12 cellular contexts compared by ENCODE assay signal in the genomic region with DNA sequence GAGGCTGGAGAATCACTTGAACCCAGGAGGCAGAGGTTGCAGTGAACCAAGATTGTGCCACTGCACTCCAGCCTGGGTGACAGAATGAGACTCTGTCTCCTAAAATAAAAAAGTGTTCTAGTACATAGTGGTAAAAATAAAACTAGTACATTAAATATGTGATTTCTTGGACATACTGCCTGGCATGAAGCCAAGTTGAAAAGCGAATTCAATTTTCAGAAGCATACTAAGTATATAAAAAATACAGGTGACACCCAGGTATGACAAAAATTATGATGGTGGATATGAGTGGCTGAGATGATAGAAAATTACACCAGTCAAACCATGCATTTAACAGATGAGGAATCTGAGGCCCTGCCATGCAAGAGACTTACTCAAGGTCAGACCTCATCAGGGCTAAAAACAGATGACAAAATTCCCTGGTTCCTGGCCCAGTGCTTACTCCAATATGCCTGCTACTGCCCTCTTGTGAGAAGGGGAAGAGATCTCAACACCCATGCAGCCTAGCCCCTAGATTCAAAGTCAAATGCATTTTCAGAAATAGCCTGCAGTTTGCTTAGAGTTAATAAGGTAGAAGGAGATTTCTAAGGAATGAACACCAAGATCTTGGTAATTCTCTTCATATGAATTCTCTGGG. TPM values are rescaled to one million over a fixed set of nuclear protein-coding genes. Genes with fewer than 3 reads are reported as not detected.
DNase-seq lines count a peak whose midpoint lies in the region; ATAC-seq, FAIRE-seq and TF ChIP-seq lines count a peak whose summit lies in the region.
"Had no signal": no experiment of that assay in that cellular context is flagged by ENCODE, and none has a peak within 500 bp of the region (broad histone marks: within the 10 kb centered on the region; RNA-seq: fewer than 3 reads in every experiment).

No MANE protein-coding gene starts in this region.

- no peak overlapping the region for H3K9ac ChIP-seq in K562 (ENCODE audit: insufficient read depth in 1 of 2, low read depth in 2 of 2, low read length in 2 of 2)

- no peaks in the 10 kb centered on the region for H3K36me3 Mint-ChIP-seq in stimulated activated effector memory CD8-positive, alpha-beta T cell treated with anti-CD3 and anti-CD28 coated beads, Interleukin-12 subunit alpha, Interleukin-12 subunit beta, amount 100 ng/mL, for 72 hours
- no peaks in the 10 kb centered on the region for H3K36me3 Mint-ChIP-seq in activated CD4-positive, alpha-beta T cell treated with anti-CD3 and anti-CD28 coated beads for 36 hours (ENCODE audit: low read depth)

- no peak overlapping the region for H3K27ac Mint-ChIP-seq in stimulated activated effector memory CD8-positive, alpha-beta T cell treated with anti-CD3 and anti-CD28 coated beads, Interleukin-12 subunit alpha, Interleukin-12 subunit beta, amount 100 ng/mL, for 72 hours
- H3K27ac Mint-ChIP-seq in activated CD4-positive, alpha-beta T cell treated with anti-CD3 and anti-CD28 coated beads for 36 hours: no peak overlapping the region

- TF ChIP-seq EP300 in K562 (IDR thresholded peaks at IDR 0.05; ENCODE audit: low read length): no peak

- no peak overlapping the region for H3K4me3 Mint-ChIP-seq in stimulated activated effector memory CD8-positive, alpha-beta T cell treated with anti-CD3 and anti-CD28 coated beads, Interleukin-12 subunit alpha, Interleukin-12 subunit beta, amount 100 ng/mL, for 72 hours
- H3K4me3 Mint-ChIP-seq in activated CD4-positive, alpha-beta T cell treated with anti-CD3 and anti-CD28 coated beads for 36 hours: no peak overlapping the region
- H3K4me3 Mint-ChIP-seq: central memory CD8-positive, alpha-beta T cell had no signal

- H3K4me3 ChIP-seq in K562: no peak overlapping the region

- peaks cover 12 to 23% of the 10 kb centered on the region in 2 experiments for H3K27me3 ChIP-seq in K562 (ENCODE audit: control insufficient read depth in 2 of 2, insufficient read depth in 2 of 2, low read length in 2 of 2)

- no peaks in the 10 kb centered on the region for H3K9me3 Mint-ChIP-seq in stimulated activated effector memory CD8-positive, alpha-beta T cell treated with anti-CD3 and anti-CD28 coated beads, Interleukin-12 subunit alpha, Interleukin-12 subunit beta, amount 100 ng/mL, for 72 hours
- no peaks in the 10 kb centered on the region for H3K9me3 Mint-ChIP-seq in activated CD4-positive, alpha-beta T cell treated with anti-CD3 and anti-CD28 coated beads for 36 hours (ENCODE audit: low read depth)
- H3K9me3 Mint-ChIP-seq: central memory CD8-positive, alpha-beta T cell had no signal

- BruUV-seq in K562 (replicated peaks; lab: Mats Ljungman, UMichigan): no TSS peak

- peak; percentile 79 for FAIRE-seq in K562 (lab: Jason Lieb, UNC)

- peak; percentile 32 for DNase-seq in AG08396 (ENCODE audit: low spot score)
- peak; percentile 32 to 39 for DNase-seq in Kasumi-1 (lab: John Stamatoyannopoulos, UW)
- peak in 1 of 4 experiments; percentile 35 for DNase-seq in K562 (ENCODE audit: extremely low read depth in 1 of 4, low spot score in 3 of 4)
- peak; percentile 44 for DNase-seq in iris pigment epithelial cell (ENCODE audit: low read depth)
- DNase-seq in stimulated activated effector memory CD8-positive, alpha-beta T cell treated with anti-CD3 and anti-CD28 coated beads, Interleukin-12 subunit alpha, Interleukin-12 subunit beta, amount 100 ng/mL, for 72 hours (ENCODE audit: low spot score in 2 of 2): no peak
- DNase-seq in activated CD4-positive, alpha-beta T cell treated with anti-CD3 and anti-CD28 coated beads for 36 hours: no peak
- DNase-seq: activated T-cell treated with anti-CD3 and anti-CD28 coated beads, Interleukin-2, amount 50 U/mL, for 1 hour; stimulated activated CD4-positive, alpha-beta T cell treated with anti-CD3 and anti-CD28 coated beads, Interleukin-15, amount 100 ng/mL, for 24 hours; stimulated activated naive CD8-positive, alpha-beta T cell treated with anti-CD3 and anti-CD28 coated beads, Interleukin-15, Interleukin-2, amounts not matched to agents 100 U/mL and 50 U/mL, for 24 hours had no signal

- intact Hi-C loops in K562 (cut with micrococcal nuclease): no loop called here
- intact Hi-C loops in activated CD4-positive, alpha-beta T cell treated with anti-CD3 and anti-CD28 coated beads for 36 hours (cut with DNase I, micrococcal nuclease): no loop called here

- no peak overlapping the region for H3K27ac ChIP-seq in K562 (ENCODE audit: extremely low read depth, low read depth, low read length)

- H3K79me2 ChIP-seq in K562 (ENCODE audit: control insufficient read depth, insufficient read depth, low read length): no peaks in the 10 kb centered on the region

- CTCF ChIA-PET in K562 (lab: Yijun Ruan, JAX; ENCODE audit: low intra/inter-chr PET ratio): interaction anchor here (0.7 kb wide), 1 partner anchor 67 kb away, joined by 3 read pairs; no protein-coding TSS in a partner anchor
- CTCF ChIA-PET in activated CD4-positive, alpha-beta T cell treated with anti-CD3 and anti-CD28 coated beads for 36 hours (lab: Charles Lee): no interaction called here

- no peak for TF ChIP-seq POLR2A in K562 (conservative IDR thresholded peaks at IDR 0.05)

- H3K36me3 ChIP-seq in K562 (ENCODE audit: control insufficient read depth, insufficient read depth, low read length): no peaks in the 10 kb centered on the region

- 50% methylated on average over 1 of the region's 1 CpG for WGBS in K562 (ENCODE audit: insufficient coverage, low coverage, missing lambda C conversion rate)

- H4K20me1 ChIP-seq in K562 (replicated peaks; ENCODE audit: control insufficient read depth, insufficient read depth, low read length): no peaks in the 10 kb centered on the region

- H3K4me1 Mint-ChIP-seq in stimulated activated effector memory CD8-positive, alpha-beta T cell treated with anti-CD3 and anti-CD28 coated beads, Interleukin-12 subunit alpha, Interleukin-12 subunit beta, amount 100 ng/mL, for 72 hours: peaks cover 22% of the 10 kb centered on the region
- peaks cover 22% of the 10 kb centered on the region for H3K4me1 Mint-ChIP-seq in activated CD4-positive, alpha-beta T cell treated with anti-CD3 and anti-CD28 coated beads for 36 hours

- no peaks in the 10 kb centered on the region for H3K9me3 ChIP-seq in K562 (replicated peaks; ENCODE audit: control insufficient read depth, insufficient read depth, low read depth, low read length)

- H3K27me3 Mint-ChIP-seq in activated CD4-positive, alpha-beta T cell treated with anti-CD3 and anti-CD28 coated beads for 36 hours: no peaks in the 10 kb centered on the region
- H3K27me3 Mint-ChIP-seq: central memory CD8-positive, alpha-beta T cell had no signal

- no peak overlapping the region for H2AFZ ChIP-seq in K562 (ENCODE audit: low read depth, low read length)

- no peaks in the 10 kb centered on the region for H3K9me1 ChIP-seq in K562 (ENCODE audit: control insufficient read depth, insufficient read depth, low read length)

- peak in 2 of 3 experiments; percentile 22 to 42; a peak in 3 of 6 replicates for TF ChIP-seq CTCF in K562 (IDR thresholded peaks at IDR 0.05 in 2 of 3, conservative IDR thresholded peaks at IDR 0.05 in 1 of 3; ENCODE audit: insufficient read depth in 2 of 3, low read depth in 1 of 3, low read length in 3 of 3)

- TF ChIP-seq RAD21 in K562 (CRISPR knock-in tag; conservative IDR thresholded peaks at IDR 0.05 in 1 of 2, IDR thresholded peaks at IDR 0.05 in 1 of 2): peak in 1 of 2 experiments; percentile 36; a peak in 1 of 4 replicates

- ATAC-seq in K562 (peak; percentile 79), GM18858 (IDR thresholded peaks at IDR 0.05; ENCODE audit: unreplicated experiment) (no peak), GM18498 (IDR thresholded peaks at IDR 0.05; ENCODE audit: unreplicated experiment) (no peak)
- ATAC-seq in stimulated activated effector memory CD8-positive, alpha-beta T cell treated with anti-CD3 and anti-CD28 coated beads, Interleukin-12 subunit alpha, Interleukin-12 subunit beta, amount 100 ng/mL, for 72 hours: no peak
- no peak for ATAC-seq in activated CD4-positive, alpha-beta T cell treated with anti-CD3 and anti-CD28 coated beads for 36 hours
- ATAC-seq: stimulated activated naive CD8-positive, alpha-beta T cell treated with anti-CD3 and anti-CD28 coated beads, Interleukin-15, Interleukin-2, amounts not matched to agents 100 U/mL and 50 U/mL, for 24 hours had no signal

- no peak overlapping the region for H3K4me2 ChIP-seq in K562 (ENCODE audit: insufficient read depth, low read length)

- POLR2A ChIA-PET in K562 (lab: Yijun Ruan, JAX): no interaction called here
- POLR2A ChIA-PET in activated CD4-positive, alpha-beta T cell treated with anti-CD3 and anti-CD28 coated beads for 36 hours (lab: Charles Lee): no interaction called here

- in situ Hi-C loops in K562 (cut with MboI): no loop called here

- H3K4me1 ChIP-seq in K562 (replicated peaks in 1 of 2; ENCODE audit: control insufficient read depth in 2 of 2, insufficient read depth in 2 of 2, low read length in 2 of 2): no peaks in the 10 kb centered on the region; a peak in 1 of 5 replicates

RNA-seq across cellular contexts. Expression of a gene that starts 46.6 kb away (rescaled TPM):
- total RNA-seq in K562 (2011; cell fraction: chromatin; rRNA removed; ENCODE audit: low replicate concordance): 19.7 and 24.1 TPM in 2 replicates
- 17.4 and 22.8 TPM in 2 replicates for total RNA-seq in K562 (2011; cell fraction: nucleolus; rRNA removed)
- 17.6 and 18.1 TPM in 2 replicates for total RNA-seq in K562 (2011; cell fraction: nucleoplasm; rRNA removed)
- total RNA-seq in K562 (2014; rRNA removed) (26.4 and 35.6 TPM in 2 replicates), K562 (2014; rRNA removed; fragmentation: Illumina TruSeq; extraction: Trizol) (50.2 and 52.2 TPM in 2 replicates), K562 (2015; rRNA removed; fragmentation: Illumina TruSeq; extraction: Trizol) (52.2 and 55.2 TPM in 2 replicates), K562 (2021) (36.6 and 40.2 TPM in 2 replicates)
- polyA plus RNA-seq in K562 (2011; rRNA removed) (11.6 and 14.1 TPM in 2 replicates), K562 (2014; fragmentation: Illumina TruSeq; extraction: Trizol) (46.2 and 64.1 TPM in 2 replicates), K562 (2014; fragmentation: Nextera tagmentation; extraction: Ambion mirVana) (100 to 1,000 TPM; 119 to 145 TPM), K562 (2014; rRNA removed) (33.7 and 34.6 TPM in 2 replicates)
- polyA plus RNA-seq in K562 (2011; cell fraction: cytosol; rRNA removed): 15.5 and 20.6 TPM in 2 replicates
- polyA plus RNA-seq in K562 (2011; cell fraction: nucleus; rRNA removed): 20.8 and 22.1 TPM in 2 replicates
- polyA plus RNA-seq in K562 (2012): 42.3 and 44.7 TPM in 2 replicates
- 12.1 and 17.0 TPM in 2 replicates for polyA minus RNA-seq in K562 (2011; rRNA and poly(A)+ RNA removed)
- 13.9 and 18.3 TPM in 2 replicates for polyA minus RNA-seq in K562 (2011; cell fraction: cytosol; rRNA and poly(A)+ RNA removed)
- polyA minus RNA-seq in K562 (2011; cell fraction: nucleus; rRNA and poly(A)+ RNA removed): 11.1 and 11.6 TPM in 2 replicates
- total RNA-seq in activated CD4-positive, alpha-beta T cell treated with anti-CD3 and anti-CD28 coated beads for 36 hours: 10 to 100 TPM; 75.4 to 77.4 TPM

RNA-seq across cellular contexts. Expression of a gene that starts 49.2 kb away (rescaled TPM):
- total RNA-seq in K562 (2011; cell fraction: chromatin; rRNA removed; ENCODE audit: low replicate concordance): 20.9 and 53.7 TPM in 2 replicates
- total RNA-seq in K562 (2011; cell fraction: nucleolus; rRNA removed): 22.1 and 24.3 TPM in 2 replicates
- 42.7 and 56.4 TPM in 2 replicates for total RNA-seq in K562 (2011; cell fraction: nucleoplasm; rRNA removed)
- total RNA-seq in K562 (2014; rRNA removed): 33.2 and 47.8 TPM in 2 replicates
- 36.8 and 39.3 TPM in 2 replicates for total RNA-seq in K562 (2014; rRNA removed; fragmentation: Illumina TruSeq; extraction: Trizol)
- 27.1 and 31.4 TPM in 2 replicates for total RNA-seq in K562 (2015; rRNA removed; fragmentation: Illumina TruSeq; extraction: Trizol)
- 35.8 and 36.3 TPM in 2 replicates for total RNA-seq in K562 (2021)
- polyA plus RNA-seq in K562 (2011; rRNA removed): 17.2 and 31.9 TPM in 2 replicates
- polyA plus RNA-seq in K562 (2011; cell fraction: cytosol; rRNA removed): 10.5 and 38.6 TPM in 2 replicates
- polyA plus RNA-seq in K562 (2011; cell fraction: nucleus; rRNA removed): 5.0 and 5.5 TPM in 2 replicates
- 30.5 and 36.1 TPM in 2 replicates for polyA plus RNA-seq in K562 (2012)
- polyA plus RNA-seq in K562 (2014; fragmentation: Illumina TruSeq; extraction: Trizol): 25.8 and 29.7 TPM in 2 replicates
- polyA plus RNA-seq in K562 (2014; fragmentation: Nextera tagmentation; extraction: Ambion mirVana): 1 to 10 TPM; 5.3 to 7.6 TPM
- 26.0 and 37.5 TPM in 2 replicates for polyA plus RNA-seq in K562 (2014; rRNA removed)
- polyA minus RNA-seq in K562 (2011; rRNA and poly(A)+ RNA removed): 16.9 and 24.5 TPM in 2 replicates
- 7.8 and 11.8 TPM in 2 replicates for polyA minus RNA-seq in K562 (2011; cell fraction: cytosol; rRNA and poly(A)+ RNA removed)
- 11.8 and 14.9 TPM in 2 replicates for polyA minus RNA-seq in K562 (2011; cell fraction: nucleus; rRNA and poly(A)+ RNA removed)
- total RNA-seq in activated CD4-positive, alpha-beta T cell treated with anti-CD3 and anti-CD28 coated beads for 36 hours: 10 to 100 TPM; 54.9 to 86.7 TPM

Comparison
In these comparisons a context has a peak if more than half of its experiments do, and no peak if none do; other contexts are left out.
1. DNase-seq: peak in AG08396 (single experiment), Kasumi-1 (2 of 2) and iris pigment epithelial cell (single experiment); none in stimulated activated effector memory CD8-positive, alpha-beta T cell treated with anti-CD3 and anti-CD28 coated beads, Interleukin-12 subunit alpha, Interleukin-12 subunit beta, amount 100 ng/mL, for 72 hours (0 of 2) and activated CD4-positive, alpha-beta T cell treated with anti-CD3 and anti-CD28 coated beads for 36 hours (single experiment).